8 cellular contexts compared by ENCODE assay signal in genomic region chr9:126325779-126326178, GRCh38. TPM values are rescaled to one million over a fixed set of nuclear protein-coding genes. Genes with fewer than 3 reads are reported as not detected.
A peak's percentile ranks its signal among the peaks of the same experiment; 100 is the strongest.
DNase-seq lines count a peak whose midpoint lies in the region; ATAC-seq and TF ChIP-seq lines count a peak whose summit lies in the region.

No MANE protein-coding gene starts in this region.

- DNase-seq in activated T-cell treated with anti-CD3 and anti-CD28 coated beads, Interleukin-2, amount 50 U/mL, for 24 hours: no peak
- DNase-seq in activated T-cell treated with anti-CD3 and anti-CD28 coated beads, Interleukin-2, amount 50 U/mL, for 1 hour: no peak
- DNase-seq in activated naive CD8-positive, alpha-beta T cell treated with anti-CD3 and anti-CD28 coated beads, Interleukin-2, amount 10 ng/mL, durations not matched to agents 7 days and 5 days: no peak
- DNase-seq in mesothelial cell of epicardium (ENCODE audit: low spot score in 2 of 2, unreplicated experiment in 2 of 2) (no peak), thyroid gland (no peak), NCI-H1048 (lab: John Stamatoyannopoulos, UW) (no peak)

- peaks cover 10 to 20% of the 10 kb centered on the region in 2 donors for H3K4me1 ChIP-seq in thyroid gland

- peak overlapping the region in 2 of 3 donors; percentile 67 to 79 for H3K27ac ChIP-seq in thyroid gland

- no peaks in the 10 kb centered on the region for H3K27me3 ChIP-seq in thyroid gland

- no peaks in the 10 kb centered on the region for H3K27me3 Mint-ChIP-seq in activated T-cell treated with anti-CD3 and anti-CD28 coated beads, Interleukin-2, amount 50 U/mL, for 24 hours
- no peaks in the 10 kb centered on the region for H3K27me3 Mint-ChIP-seq in activated naive CD8-positive, alpha-beta T cell treated with anti-CD3 and anti-CD28 coated beads, Interleukin-2, amount 10 ng/mL, durations not matched to agents 7 days and 5 days
- H3K27me3 Mint-ChIP-seq in mesothelial cell of epicardium (ENCODE audit: low read depth): no peaks in the 10 kb centered on the region

- POLR2A ChIA-PET in activated naive CD8-positive, alpha-beta T cell treated with anti-CD3 and anti-CD28 coated beads, Interleukin-2, amount 10 ng/mL, durations not matched to agents 7 days and 5 days (lab: Charles Lee): interaction anchor here (1.3 to 3.7 kb wide), 3 partner anchors 8 to 144 kb away, joined by 4 to 18 read pairs (median 12); no protein-coding TSS in a partner anchor

- ATAC-seq in activated naive CD8-positive, alpha-beta T cell treated with anti-CD3 and anti-CD28 coated beads, Interleukin-2, amount 10 ng/mL, durations not matched to agents 7 days and 5 days (ENCODE audit: low read depth): no peak
- ATAC-seq in HG03108 (IDR thresholded peaks at IDR 0.05; ENCODE audit: unreplicated experiment): no peak
- ATAC-seq in GM21825 (IDR thresholded peaks at IDR 0.05; ENCODE audit: unreplicated experiment): no peak

- TF ChIP-seq CTCF in mesothelial cell of epicardium (IDR thresholded peaks at IDR 0.05; ENCODE audit: unreplicated experiment) (no peak), thyroid gland (IDR thresholded peaks at IDR 0.05) (no peak)

- peak overlapping the region; percentile 71 for H3K4me3 Mint-ChIP-seq in activated T-cell treated with anti-CD3 and anti-CD28 coated beads, Interleukin-2, amount 50 U/mL, for 24 hours
- H3K4me3 Mint-ChIP-seq in activated naive CD8-positive, alpha-beta T cell treated with anti-CD3 and anti-CD28 coated beads, Interleukin-2, amount 10 ng/mL, durations not matched to agents 7 days and 5 days: peak overlapping the region; percentile 83
- peak overlapping the region; percentile 86 for H3K4me3 Mint-ChIP-seq in mesothelial cell of epicardium

- no peaks in the 10 kb centered on the region for H3K36me3 ChIP-seq in thyroid gland

- peak overlapping the region; percentile 81 for H3K27ac Mint-ChIP-seq in activated T-cell treated with anti-CD3 and anti-CD28 coated beads, Interleukin-2, amount 50 U/mL, for 24 hours
- peak overlapping the region; percentile 92 for H3K27ac Mint-ChIP-seq in activated naive CD8-positive, alpha-beta T cell treated with anti-CD3 and anti-CD28 coated beads, Interleukin-2, amount 10 ng/mL, durations not matched to agents 7 days and 5 days
- peak overlapping the region; percentile 97 for H3K27ac Mint-ChIP-seq in mesothelial cell of epicardium

- no peak for TF ChIP-seq POLR2A in thyroid gland (IDR thresholded peaks at IDR 0.05)

- intact Hi-C loops in thyroid gland (cut with DNase I): no loop called here

- H3K36me3 Mint-ChIP-seq in activated T-cell treated with anti-CD3 and anti-CD28 coated beads, Interleukin-2, amount 50 U/mL, for 24 hours (ENCODE audit: low read depth): no peaks in the 10 kb centered on the region
- H3K36me3 Mint-ChIP-seq in activated naive CD8-positive, alpha-beta T cell treated with anti-CD3 and anti-CD28 coated beads, Interleukin-2, amount 10 ng/mL, durations not matched to agents 7 days and 5 days: peaks cover 10% of the 10 kb centered on the region
- peaks cover 6% of the 10 kb centered on the region for H3K36me3 Mint-ChIP-seq in mesothelial cell of epicardium

- 89 to 90% methylated on average over 5 of the region's 5 CpGs for WGBS in thyroid gland, 2 donors

- no peaks in the 10 kb centered on the region for H3K9me3 ChIP-seq in thyroid gland

- peaks cover 2% of the 10 kb centered on the region for H3K9me3 Mint-ChIP-seq in activated T-cell treated with anti-CD3 and anti-CD28 coated beads, Interleukin-2, amount 50 U/mL, for 24 hours
- H3K9me3 Mint-ChIP-seq in activated naive CD8-positive, alpha-beta T cell treated with anti-CD3 and anti-CD28 coated beads, Interleukin-2, amount 10 ng/mL, durations not matched to agents 7 days and 5 days: peaks cover 8% of the 10 kb centered on the region
- peaks cover 9% of the 10 kb centered on the region for H3K9me3 Mint-ChIP-seq in mesothelial cell of epicardium

- peak overlapping the region in 2 of 3 donors; percentile 34 to 44 for H3K4me3 ChIP-seq in thyroid gland (replicated peaks in 1 of 3)

- peaks cover 33% of the 10 kb centered on the region for H3K4me1 Mint-ChIP-seq in activated T-cell treated with anti-CD3 and anti-CD28 coated beads, Interleukin-2, amount 50 U/mL, for 24 hours (ENCODE audit: low read depth)
- H3K4me1 Mint-ChIP-seq in activated naive CD8-positive, alpha-beta T cell treated with anti-CD3 and anti-CD28 coated beads, Interleukin-2, amount 10 ng/mL, durations not matched to agents 7 days and 5 days: peaks cover 42% of the 10 kb centered on the region
- peaks cover 20% of the 10 kb centered on the region for H3K4me1 Mint-ChIP-seq in mesothelial cell of epicardium

RNA-seq across cellular contexts. Expression of gene MVB12B, which starts 0.8 kb away (rescaled TPM):
- 10 to 100 TPM; 33.5 to 34.1 TPM for total RNA-seq in activated naive CD8-positive, alpha-beta T cell treated with anti-CD3 and anti-CD28 coated beads, Interleukin-2, amount 10 ng/mL, durations not matched to agents 7 days and 5 days
- total RNA-seq in mesothelial cell of epicardium (38.0 to 43.7 TPM (median 42.0 TPM) in 3 replicates), thyroid gland (10 to 100 TPM; 13.4 to 19.3 (median 15.5) TPM)
